8 cellular contexts compared by ENCODE assay signal in genomic region chr4:148441986-148442829, GRCh38. TPM values are rescaled to one million over a fixed set of nuclear protein-coding genes. Genes with fewer than 3 reads are reported as not detected.
DNase-seq lines count a peak whose midpoint lies in the region; ATAC-seq and TF ChIP-seq lines count a peak whose summit lies in the region.

NR3C2 (minus strand) TSS chr4:148442414.

- in situ Hi-C loops in GM13977 (cut with MboI; ENCODE audit: low pct_unique_long_range_greater_than_20kb, low sequenced_read_pairs, unreplicated experiment) = no loop called here

- H3K4me1 Mint-ChIP-seq in progenitor cell of endocrine pancreas (ENCODE audit: low read depth) = peaks cover 19% of the 10 kb centered on the region

- peak within 1 kb of the TSS; percentile 95 to 96 for H3K27ac ChIP-seq in ascending aorta

- TF ChIP-seq CTCF in GM13977 (IDR thresholded peaks at IDR 0.05; ENCODE audit: extremely low read depth, insufficient read depth, missing control alignments) = no peak
- TF ChIP-seq CTCF in ascending aorta (IDR thresholded peaks at IDR 0.05) = no peak
- no peak for TF ChIP-seq CTCF in progenitor cell of endocrine pancreas (IDR thresholded peaks at IDR 0.05; ENCODE audit: unreplicated experiment)

- peaks cover 0 to 14% of the 10 kb centered on the region in 2 donors for H3K4me1 ChIP-seq in ascending aorta

- no peaks in the 10 kb centered on the region for H3K9me3 ChIP-seq in ascending aorta

- ATAC-seq in HG02852 (IDR thresholded peaks at IDR 0.05; ENCODE audit: unreplicated experiment) (peak; percentile 97), left ventricle myocardium superior (peak; percentile 90)

- H3K36me3 ChIP-seq in ascending aorta = no peaks in the 10 kb centered on the region

- peak within 1 kb of the TSS; percentile 95 for H3K4me3 Mint-ChIP-seq in progenitor cell of endocrine pancreas (ENCODE audit: low read depth)

- no peaks in the 10 kb centered on the region for H3K27me3 ChIP-seq in ascending aorta

- H3K36me3 Mint-ChIP-seq in progenitor cell of endocrine pancreas (ENCODE audit: insufficient read depth) = no peaks in the 10 kb centered on the region

- H3K27me3 Mint-ChIP-seq in progenitor cell of endocrine pancreas = peaks cover 48% of the 10 kb centered on the region

- peak within 1 kb of the TSS; percentile 92 to 99 for H3K4me3 ChIP-seq in ascending aorta

- peak; percentile 99 for DNase-seq in GM13977 (ENCODE audit: low spot score)
- DNase-seq in NCI-H146 treated with DMSO at 0.1 percent for 48 hours (lab: John Stamatoyannopoulos, UW; ENCODE audit: unreplicated experiment) = peak; percentile 49
- peak; percentile 84 to 99 (median 97) for DNase-seq in T-helper 2 cell
- DNase-seq in ascending aorta (ENCODE audit: low spot score in 2 of 2) = peak; percentile 98 to 100
- peak; percentile 98 for DNase-seq in left ventricle myocardium superior
- DNase-seq in progenitor cell of endocrine pancreas (ENCODE audit: low spot score, unreplicated experiment) = peak; percentile 98
- DNase-seq in ureter (ENCODE audit: low spot score) = peak; percentile 100

- intact Hi-C loops in ascending aorta (cut with DNase I) = loop anchor here (5.0 to 10.0 kb wide), 7 partner anchors 225 to 1793 kb away; partner anchors contain the start of gene PRMT9
- intact Hi-C loops in left ventricle myocardium superior (cut with micrococcal nuclease) = no loop called here

- H3K27ac Mint-ChIP-seq in progenitor cell of endocrine pancreas = peak within 1 kb of the TSS; percentile 93

- no peaks in the 10 kb centered on the region for H3K9me3 Mint-ChIP-seq in progenitor cell of endocrine pancreas (ENCODE audit: low read depth)

RNA-seq across cellular contexts. Expression of gene NR3C2, which starts in this region (rescaled TPM):
- total RNA-seq in ascending aorta (42.3 TPM), left ventricle myocardium superior (22.6 TPM), progenitor cell of endocrine pancreas (2.7 and 3.4 TPM in 2 replicates), ureter (31.6 TPM)

Comparison
In these comparisons a context has a peak if more than half of its experiments do, and no peak if none do; other contexts are left out.
1. Peak in every context shown above with its lines: DNase-seq, ATAC-seq, H3K4me3 ChIP-seq and H3K27ac ChIP-seq.
2. DNase-seq: peak in every context shown above with its lines; median percentile 100 in ureter; 99 in GM13977; 99 in ascending aorta; 98 in left ventricle myocardium superior; 98 in progenitor cell of endocrine pancreas; 97 in T-helper 2 cell; 49 in NCI-H146 treated with DMSO at 0.1 percent for 48 hours.